In the genomic region with DNA sequence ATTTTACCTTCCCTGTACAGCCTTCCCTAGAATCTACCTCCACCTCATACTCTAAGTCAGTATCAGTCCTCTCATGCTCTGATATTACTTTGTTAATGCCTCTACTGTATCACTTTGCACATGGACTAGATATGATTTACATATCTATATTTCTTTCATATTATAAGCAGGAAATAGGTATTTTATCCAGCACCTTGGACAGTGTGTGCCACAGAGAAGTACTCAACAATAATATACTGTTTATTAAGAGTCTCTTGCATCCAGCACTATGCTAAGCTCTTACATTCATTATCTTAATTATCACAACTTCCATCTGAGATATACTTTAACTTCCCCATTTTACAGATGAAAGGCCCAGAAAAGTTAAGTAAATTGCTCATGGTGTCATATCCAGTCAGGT, we compare ENCODE assay signal across 9 cellular contexts.
"Had no signal": no experiment of that assay in that cellular context is flagged by ENCODE, and none has a peak within 500 bp of the region (broad histone marks: within the 10 kb centered on the region; RNA-seq: fewer than 3 reads in every experiment).

No MANE protein-coding gene starts in this region.

- H3K36me3 Mint-ChIP-seq: IgD-negative memory B cell had no signal

- H3K4me3 ChIP-seq: K562 had no signal

- FAIRE-seq: HepG2, HTR-8/SVneo, K562 had no signal

- H3K27ac Mint-ChIP-seq: IgD-negative memory B cell had no signal

- H3K27ac ChIP-seq: HL-60, KMS-11 had no signal

- H3K4me1 Mint-ChIP-seq: IgD-negative memory B cell had no signal

- DNase-seq: IMR-90, KBM-7, KG1 had no signal

- H3K4me3 Mint-ChIP-seq: IgD-negative memory B cell had no signal
